17 cellular contexts compared by ENCODE assay signal in the genomic region with DNA sequence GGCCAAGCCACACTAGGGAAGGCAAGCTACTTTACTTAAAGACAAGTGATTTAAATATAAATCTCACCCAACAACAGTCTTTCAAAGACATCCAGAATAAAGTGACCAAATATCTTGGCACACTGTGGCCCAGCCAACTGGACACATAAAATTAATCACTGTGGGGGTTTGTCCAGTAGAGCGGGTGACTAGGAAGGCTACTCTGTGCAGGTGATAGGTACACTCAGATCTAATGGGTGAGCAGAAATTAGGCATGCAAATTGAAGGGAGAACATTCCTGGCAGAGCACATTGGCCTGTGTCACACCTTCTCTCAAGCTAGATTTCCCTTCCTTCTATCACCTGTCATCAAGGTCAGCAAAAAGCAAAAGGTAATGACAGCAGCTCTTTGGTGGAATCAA. TPM values are rescaled to one million over a fixed set of nuclear protein-coding genes. Genes with fewer than 3 reads are reported as not detected.
DNase-seq lines count a peak whose midpoint lies in the region; FAIRE-seq and TF ChIP-seq lines count a peak whose summit lies in the region.
"Had no signal": no experiment of that assay in that cellular context is flagged by ENCODE, and none has a peak within 500 bp of the region (broad histone marks: within the 10 kb centered on the region; RNA-seq: fewer than 3 reads in every experiment).

No MANE protein-coding gene starts in this region.

- H4K91ac ChIP-seq in mesenchymal stem cell (ENCODE audit: low read length) = no peak overlapping the region

- TF ChIP-seq CTCF in breast epithelium (IDR thresholded peaks at IDR 0.05) (no peak), MCF 10A (IDR thresholded peaks at IDR 0.05; ENCODE audit: unreplicated experiment) (no peak), astrocyte (IDR thresholded peaks at IDR 0.05; ENCODE audit: insufficient read depth, low read depth, low read length) (no peak), progenitor cell of endocrine pancreas (IDR thresholded peaks at IDR 0.05; ENCODE audit: unreplicated experiment) (no peak), PC-9 (conservative IDR thresholded peaks at IDR 0.05) (no peak)

- H3K36me3 Mint-ChIP-seq in MCF 10A (ENCODE audit: insufficient read depth, unreplicated experiment) (no peaks in the 10 kb centered on the region), astrocyte (ENCODE audit: low read depth, unreplicated experiment) (peaks cover 2% of the 10 kb centered on the region), progenitor cell of endocrine pancreas (ENCODE audit: insufficient read depth) (peaks cover 7% of the 10 kb centered on the region)

- H3K23ac ChIP-seq in mesenchymal stem cell (ENCODE audit: low read length in 2 of 2) = no peak overlapping the region

- H3F3A ChIP-seq in PC-9 (ENCODE audit: insufficient read depth, low read depth) = no peaks in the 10 kb centered on the region

- no peak for FAIRE-seq in astrocyte (lab: Jason Lieb, UNC)
- FAIRE-seq: HTR-8/SVneo had no signal

- CTCF ChIA-PET in MCF 10A (lab: Yijun Ruan, JAX) (no interaction called here), PC-9 (lab: Charles Lee) (no interaction called here)

- no peaks in the 10 kb centered on the region for H3K79me1 ChIP-seq in mesenchymal stem cell (replicated peaks; ENCODE audit: low read length, poor library complexity, severe bottlenecking)

- no peaks in the 10 kb centered on the region for H4K20me1 ChIP-seq in astrocyte (ENCODE audit: insufficient read depth, low read length)
- H4K20me1 ChIP-seq in PC-9 (ENCODE audit: insufficient read depth) = no peaks in the 10 kb centered on the region

- TF ChIP-seq POLR2A in breast epithelium (IDR thresholded peaks at IDR 0.05) = no peak

- peaks cover 14% of the 10 kb centered on the region for H3K9me3 Mint-ChIP-seq in MCF 10A (ENCODE audit: unreplicated experiment)
- H3K9me3 Mint-ChIP-seq in astrocyte (ENCODE audit: unreplicated experiment) = peaks cover 4% of the 10 kb centered on the region
- H3K9me3 Mint-ChIP-seq in progenitor cell of endocrine pancreas (ENCODE audit: low read depth) = peaks cover 18% of the 10 kb centered on the region
- H3K9me3 Mint-ChIP-seq: HFFc6 had no signal

- intact Hi-C loops in breast epithelium (cut with DNase I; ENCODE audit: low total_unique reads) = no loop called here
- intact Hi-C loops in MCF 10A (cut with micrococcal nuclease) = no loop called here
- intact Hi-C loops in PC-9 (cut with micrococcal nuclease; ENCODE audit: unreplicated experiment) = no loop called here

- H3K27me3 ChIP-seq in breast epithelium = no peaks in the 10 kb centered on the region
- H3K27me3 ChIP-seq in astrocyte (ENCODE audit: insufficient read depth, low read length) = no peaks in the 10 kb centered on the region
- no peaks in the 10 kb centered on the region for H3K27me3 ChIP-seq in mesenchymal stem cell (ENCODE audit: control insufficient read depth in 1 of 2, insufficient read depth in 1 of 2, low read length in 2 of 2)
- H3K27me3 ChIP-seq in PC-9 (ENCODE audit: insufficient read depth, low read depth) = no peaks in the 10 kb centered on the region

- POLR2A ChIA-PET in MCF 10A (lab: Yijun Ruan, JAX) = no interaction called here
- POLR2A ChIA-PET in PC-9 (lab: Charles Lee; ENCODE audit: unreplicated experiment) = no interaction called here

- H3K4me3 ChIP-seq in breast epithelium (no peak overlapping the region), astrocyte (ENCODE audit: insufficient read depth, low read depth, low read length) (no peak overlapping the region), mesenchymal stem cell (ENCODE audit: insufficient read depth in 1 of 2, low read depth in 1 of 2, low read length in 2 of 2) (no peak overlapping the region), PC-9 (no peak overlapping the region)

- H3K9me3 ChIP-seq in breast epithelium (no peaks in the 10 kb centered on the region), astrocyte (ENCODE audit: insufficient read depth, low read depth, low read length) (no peaks in the 10 kb centered on the region), mesenchymal stem cell (ENCODE audit: control insufficient read depth, low read length) (no peaks in the 10 kb centered on the region), PC-9 (ENCODE audit: insufficient read depth, low read depth) (peaks cover 7% of the 10 kb centered on the region; the same call in 1 of the 2 replicates)

- H3K79me2 ChIP-seq in astrocyte (ENCODE audit: insufficient read depth, low read length) = no peaks in the 10 kb centered on the region
- no peaks in the 10 kb centered on the region for H3K79me2 ChIP-seq in PC-9 (ENCODE audit: low read depth)

- no TSS peak for BruUV-seq in MCF 10A (replicated peaks; lab: Mats Ljungman, UMichigan)
- BruUV-seq in PC-9 (replicated peaks; lab: Mats Ljungman, UMichigan) = no TSS peak

- no peak overlapping the region for H2BK12ac ChIP-seq in mesenchymal stem cell (ENCODE audit: low read length in 2 of 2)

- WGBS in mesenchymal stem cell = 67% methylated on average over 1 of the region's 1 CpG

- H3K18ac ChIP-seq in mesenchymal stem cell (ENCODE audit: low read depth in 1 of 2, low read length in 2 of 2) = no peak overlapping the region

- H4K8ac ChIP-seq in mesenchymal stem cell (ENCODE audit: low read length) = no peak overlapping the region

- DNase-seq in breast epithelium (ENCODE audit: low spot score in 2 of 2) = no peak
- no peak for DNase-seq in MCF 10A (ENCODE audit: unreplicated experiment)
- no peak for DNase-seq in astrocyte (ENCODE audit: low read depth)
- DNase-seq in mesenchymal stem cell = no peak
- DNase-seq in progenitor cell of endocrine pancreas (ENCODE audit: low spot score, unreplicated experiment) = no peak
- DNase-seq in activated CD8-positive, alpha-beta memory T cell treated with anti-CD3 and anti-CD28 coated beads, Interleukin-2, amount 50 U/mL, for 4 hours = no peak
- DNase-seq in PC-9 = no peak
- no peak for DNase-seq in NCI-H2196 (lab: John Stamatoyannopoulos, UW; ENCODE audit: unreplicated experiment)
- DNase-seq: Caco-2; CD8-positive, alpha-beta memory T cell; HCEC 1CT; HFFc6 had no signal

- H2BK5ac ChIP-seq in mesenchymal stem cell (ENCODE audit: low read depth, low read length, poor library complexity, severe bottlenecking) = no peak overlapping the region

- no peak overlapping the region for H3K14ac ChIP-seq in mesenchymal stem cell (ENCODE audit: low read length in 2 of 2)

- H2AK5ac ChIP-seq in mesenchymal stem cell (ENCODE audit: low read length, severe bottlenecking) = peak overlapping the region; percentile 26

- H3K27me3 Mint-ChIP-seq in MCF 10A (ENCODE audit: insufficient read depth, unreplicated experiment) (no peaks in the 10 kb centered on the region), astrocyte (ENCODE audit: low read depth, unreplicated experiment) (no peaks in the 10 kb centered on the region), progenitor cell of endocrine pancreas (no peaks in the 10 kb centered on the region)
- H3K27me3 Mint-ChIP-seq: CD8-positive, alpha-beta memory T cell had no signal

- H3K27ac Mint-ChIP-seq in MCF 10A (ENCODE audit: low read depth, unreplicated experiment) = no peak overlapping the region
- peak overlapping the region; percentile 49 for H3K27ac Mint-ChIP-seq in astrocyte (ENCODE audit: unreplicated experiment)
- H3K27ac Mint-ChIP-seq in progenitor cell of endocrine pancreas = peak overlapping the region; percentile 85
- H3K27ac Mint-ChIP-seq: CD8-positive, alpha-beta memory T cell; HFFc6 had no signal

- no peak overlapping the region for H3K4ac ChIP-seq in mesenchymal stem cell (ENCODE audit: low read depth in 1 of 2, low read length in 2 of 2)

- no peak overlapping the region for H2AFZ ChIP-seq in astrocyte (ENCODE audit: low read depth, low read length)
- no peak overlapping the region for H2AFZ ChIP-seq in mesenchymal stem cell (ENCODE audit: low read depth, low read length)
- H2AFZ ChIP-seq in PC-9 = no peak overlapping the region

- H3K9ac ChIP-seq in astrocyte (ENCODE audit: low read length) (no peak overlapping the region), mesenchymal stem cell (ENCODE audit: low read length) (no peak overlapping the region)

- no peaks in the 10 kb centered on the region for H3K9me2 ChIP-seq in PC-9 (ENCODE audit: insufficient read depth)

- H2BK120ac ChIP-seq in mesenchymal stem cell (ENCODE audit: low read depth, low read length) = no peak overlapping the region

- H3K27ac ChIP-seq in breast epithelium (peak overlapping the region; percentile 4 to 88), astrocyte (ENCODE audit: low read depth, low read length) (no peak overlapping the region), mesenchymal stem cell (ENCODE audit: low read length, poor library complexity, severe bottlenecking) (no peak overlapping the region), PC-9 (no peak overlapping the region)
- H3K27ac ChIP-seq: 22Rv1 had no signal

- H2BK15ac ChIP-seq in mesenchymal stem cell (ENCODE audit: low read depth, poor library complexity, severe bottlenecking) = no peak overlapping the region

- H3K36me3 ChIP-seq in breast epithelium (no peaks in the 10 kb centered on the region), astrocyte (ENCODE audit: insufficient read depth, low read length) (no peaks in the 10 kb centered on the region), mesenchymal stem cell (ENCODE audit: control insufficient read depth in 1 of 2, insufficient read depth in 2 of 2, low read depth in 1 of 2, low read length in 2 of 2) (no peaks in the 10 kb centered on the region), PC-9 (ENCODE audit: low read depth) (no peaks in the 10 kb centered on the region)

- H3K4me2 ChIP-seq in astrocyte (ENCODE audit: low read length) (no peak overlapping the region), mesenchymal stem cell (ENCODE audit: low read length, poor library complexity, severe bottlenecking) (no peak overlapping the region), PC-9 (no peak overlapping the region)

- H3K4me3 Mint-ChIP-seq in MCF 10A (ENCODE audit: unreplicated experiment) (no peak overlapping the region), astrocyte (ENCODE audit: unreplicated experiment) (no peak overlapping the region), progenitor cell of endocrine pancreas (ENCODE audit: low read depth) (no peak overlapping the region)
- H3K4me3 Mint-ChIP-seq: CD8-positive, alpha-beta memory T cell; HFFc6 had no signal

- H3K4me1 Mint-ChIP-seq in MCF 10A (ENCODE audit: insufficient read depth, unreplicated experiment) (no peaks in the 10 kb centered on the region), astrocyte (ENCODE audit: low read depth, unreplicated experiment) (peaks cover 23% of the 10 kb centered on the region), progenitor cell of endocrine pancreas (ENCODE audit: low read depth) (peaks cover 32% of the 10 kb centered on the region)
- H3K4me1 Mint-ChIP-seq: CD8-positive, alpha-beta memory T cell had no signal

- H3K4me1 ChIP-seq in breast epithelium = peaks cover 0 to 4% of the 10 kb centered on the region in 2 donors
- H3K4me1 ChIP-seq in astrocyte (ENCODE audit: insufficient read depth, low read length) = peaks cover 18% of the 10 kb centered on the region
- peaks cover 3% of the 10 kb centered on the region for H3K4me1 ChIP-seq in mesenchymal stem cell (ENCODE audit: control insufficient read depth, insufficient read depth, low read depth, low read length)
- no peaks in the 10 kb centered on the region for H3K4me1 ChIP-seq in PC-9 (replicated peaks; ENCODE audit: insufficient read depth)

RNA-seq across cellular contexts. Expression of gene CYSLTR2, which starts 23.4 kb away (rescaled TPM):
- total RNA-seq in breast epithelium (1 to 10 TPM in 1 of 3 donors, under 1 TPM in 2; 0.32 to 1.0 (median 0.33) TPM), MCF 10A (2022) (not detected in 2 replicates), astrocyte (0.48 and 2.1 TPM in 2 replicates), progenitor cell of endocrine pancreas (0.17 and 0.47 TPM in 2 replicates), PC-9 (2021) (not detected in 2 replicates)
- polyA plus RNA-seq in mesenchymal stem cell (2013, experiment 1 of 2) = 2.1 TPM
- 2.1 TPM for polyA plus RNA-seq in mesenchymal stem cell (2013, experiment 2 of 2)
- total RNA-seq: A673, Caco-2, H4, HFFc6 had no signal
- polyA plus RNA-seq: BJ had no signal

Comparison
In these comparisons a context has a peak if more than half of its experiments do, and no peak if none do; other contexts are left out.
1. H3K27ac ChIP-seq: peak in breast epithelium (2 of 2); none in astrocyte (single experiment), mesenchymal stem cell (single experiment) and PC-9 (single experiment).